In the genomic region with DNA sequence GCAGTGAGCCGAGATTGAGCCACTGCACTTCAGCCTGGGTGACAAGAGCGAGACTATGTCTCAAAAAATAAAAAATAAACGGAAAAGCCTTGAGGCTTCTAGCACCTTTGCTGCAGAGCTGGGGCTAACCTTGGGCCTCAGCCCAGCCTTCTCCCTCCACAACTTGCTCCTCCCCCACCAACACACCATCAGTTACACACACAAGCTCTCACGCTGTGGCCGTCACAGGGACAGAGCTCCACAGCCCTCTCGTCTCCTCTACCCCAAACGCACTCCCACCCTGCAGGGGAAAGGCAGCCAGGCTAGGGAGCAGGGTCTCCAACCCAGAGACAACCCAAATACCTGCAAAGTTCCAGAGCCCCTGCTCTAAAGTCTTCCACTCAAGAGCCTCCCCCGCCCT, we compare ENCODE assay signal across 1 cellular context.
TF ChIP-seq lines count a peak whose summit lies in the region.

No MANE protein-coding gene starts in this region.

TF ChIP-seq in A549, 52 proteins besides CTCF, POLR2A, EP300 and RAD21:
- TF ChIP-seq EHMT2 (IDR thresholded peaks at IDR 0.05; ENCODE audit: low read depth) (no peak), ZSCAN20 (CRISPR knock-in tag; IDR thresholded peaks at IDR 0.05) (no peak), TFCP2L1 (CRISPR knock-in tag; IDR thresholded peaks at IDR 0.05) (no peak), RNF2 (IDR thresholded peaks at IDR 0.05; ENCODE audit: borderline replicate concordance, low read depth) (no peak), CBX2 (IDR thresholded peaks at IDR 0.05; ENCODE audit: borderline replicate concordance, low read depth) (no peak)
